ENCODE assay signal across 8 cellular contexts in genomic region chrX:148049441-148049840, GRCh38.
DNase-seq lines count a peak whose midpoint lies in the region; ATAC-seq lines count a peak whose summit lies in the region.

No MANE protein-coding gene starts in this region.

- no peak overlapping the region for H3K4me3 Mint-ChIP-seq in effector memory CD8-positive, alpha-beta T cell

- no peaks in the 10 kb centered on the region for H3K4me1 Mint-ChIP-seq in effector memory CD8-positive, alpha-beta T cell (ENCODE audit: low read depth in 2 of 2)

- H3K9me3 Mint-ChIP-seq in effector memory CD8-positive, alpha-beta T cell = no peaks in the 10 kb centered on the region

- H3K27me3 Mint-ChIP-seq in effector memory CD8-positive, alpha-beta T cell = no peaks in the 10 kb centered on the region

- DNase-seq in DMS53 (lab: John Stamatoyannopoulos, UW) (peak; percentile 68), H4 (ENCODE audit: low spot score) (peak; percentile 19), NCI-H748 treated with DMSO at 0.1 percent for 48 hours (lab: John Stamatoyannopoulos, UW) (peak; percentile 3), pons (ENCODE audit: low spot score) (peak; percentile 42), T1000 (lab: John Stamatoyannopoulos, UW) (no peak), COR-L47 (lab: John Stamatoyannopoulos, UW) (no peak)
- peak in 2 of 3 experiments; percentile 1 to 2 for DNase-seq in effector memory CD8-positive, alpha-beta T cell
- DNase-seq in stimulated activated CD4-positive, alpha-beta T cell treated with anti-CD3 and anti-CD28 coated beads, Interleukin-15, amount 100 ng/mL, for 24 hours = no peak

- H3K27ac Mint-ChIP-seq in effector memory CD8-positive, alpha-beta T cell = no peak overlapping the region

- H3K36me3 Mint-ChIP-seq in effector memory CD8-positive, alpha-beta T cell (ENCODE audit: insufficient read depth) = no peaks in the 10 kb centered on the region

- no peak for ATAC-seq in effector memory CD8-positive, alpha-beta T cell (replicated peaks)

Comparison
In these comparisons a context has a peak if more than half of its experiments do, and no peak if none do; other contexts are left out.
1. DNase-seq: peak in DMS53 (single experiment), H4 (single experiment), NCI-H748 treated with DMSO at 0.1 percent for 48 hours (single experiment), effector memory CD8-positive, alpha-beta T cell (2 of 3) and pons (single experiment); none in T1000 (single experiment), COR-L47 (single experiment) and stimulated activated CD4-positive, alpha-beta T cell treated with anti-CD3 and anti-CD28 coated beads, Interleukin-15, amount 100 ng/mL, for 24 hours (single experiment).